ENCODE assay signal across 27 cellular contexts in genomic region chrX:9690046-9690445, GRCh38.
DNase-seq lines count a peak whose midpoint lies in the region; ATAC-seq, FAIRE-seq and TF ChIP-seq lines count a peak whose summit lies in the region.
"Had no signal": no experiment of that assay in that cellular context is flagged by ENCODE, and none has a peak within 500 bp of the region (broad histone marks: within the 10 kb centered on the region; RNA-seq: fewer than 3 reads in every experiment).

No MANE protein-coding gene starts in this region.

- H3K4me1 Mint-ChIP-seq in astrocyte (ENCODE audit: low read depth, unreplicated experiment): no peaks in the 10 kb centered on the region
- peaks cover 2% of the 10 kb centered on the region for H3K4me1 Mint-ChIP-seq in activated T-cell treated with anti-CD3 and anti-CD28 coated beads, Interleukin-2, amount 50 U/mL, for 4 hours (ENCODE audit: low read depth)
- peaks cover 10% of the 10 kb centered on the region for H3K4me1 Mint-ChIP-seq in T-helper 2 cell treated with Interferon-gamma antibody and Interleukin-4, amounts not matched to agents 5 μg/mL and 100 μg/mL, for 36 hours (ENCODE audit: low read depth)
- H3K4me1 Mint-ChIP-seq: CD14-positive monocyte had no signal

- no peak overlapping the region for H3K27ac Mint-ChIP-seq in astrocyte (ENCODE audit: unreplicated experiment)
- H3K27ac Mint-ChIP-seq in T-helper 2 cell treated with Interferon-gamma antibody and Interleukin-4, amounts not matched to agents 5 μg/mL and 100 μg/mL, for 36 hours: no peak overlapping the region
- H3K27ac Mint-ChIP-seq: CD4-positive, alpha-beta T cell had no signal

- no peaks in the 10 kb centered on the region for H4K20me1 ChIP-seq in astrocyte (ENCODE audit: insufficient read depth, low read length)

- H3K4me3 ChIP-seq in astrocyte (ENCODE audit: insufficient read depth, low read depth, low read length) (no peak overlapping the region), sigmoid colon (no peak overlapping the region), aorta (ENCODE audit: low read length in 2 of 2) (no peak overlapping the region)
- H3K4me3 ChIP-seq: A549; BLaER1 treated with 17β-estradiol and CSF1 and Interleukin-3, amounts not matched to agents 10 nM and 100 nM; GM12878; GM23248 had no signal

- no peak for TF ChIP-seq EP300 in sigmoid colon (IDR thresholded peaks at IDR 0.05)

- intact Hi-C loops in sigmoid colon (cut with DNase I) (loop anchor here (5.0 kb wide), 1 partner anchor 873 kb away; no protein-coding TSS in a partner anchor), aorta (cut with DNase I) (no loop called here)

- H3K4me1 ChIP-seq in astrocyte (ENCODE audit: insufficient read depth, low read length) (no peaks in the 10 kb centered on the region), sigmoid colon (no peaks in the 10 kb centered on the region), aorta (ENCODE audit: control insufficient read depth in 1 of 2, insufficient read depth in 2 of 2, low read length in 2 of 2) (no peaks in the 10 kb centered on the region)
- H3K4me1 ChIP-seq: A549, BE2C had no signal

- DNase-seq in LHCN-M2 (ENCODE audit: low read depth) (peak; percentile 12), astrocyte (ENCODE audit: low read depth) (no peak), myocyte (ENCODE audit: low read depth) (peak; percentile 32), sigmoid colon (peak; percentile 1), aorta (no peak)
- no peak for DNase-seq in activated T-cell treated with anti-CD3 and anti-CD28 coated beads, Interleukin-2, amount 50 U/mL, for 4 hours
- no peak for DNase-seq in T-helper 2 cell treated with Interferon-gamma antibody and Interleukin-4, amounts not matched to agents 5 μg/mL and 100 μg/mL, for 36 hours (ENCODE audit: low spot score)
- DNase-seq: 8988T; ACHN; AML-193; BE2C; CD4-positive, alpha-beta T cell; CD8-positive, alpha-beta memory T cell; DMS 273 treated with DMSO at 0.1 percent for 48 hours; DMS79; EL; GDM1; GM23248; H7; HCEC 1CT had no signal

- no peak overlapping the region for H3K9ac ChIP-seq in astrocyte (ENCODE audit: low read length)
- H3K9ac ChIP-seq: BLaER1 treated with 17β-estradiol and CSF1 and Interleukin-3, amounts not matched to agents 10 nM and 100 nM; GM23248 had no signal

- H3K9me3 ChIP-seq in astrocyte (ENCODE audit: insufficient read depth, low read depth, low read length) (no peaks in the 10 kb centered on the region), sigmoid colon (no peaks in the 10 kb centered on the region), aorta (ENCODE audit: control insufficient read depth, low read length) (no peaks in the 10 kb centered on the region)
- H3K9me3 ChIP-seq: A549; BE2C; BLaER1 treated with 17β-estradiol and CSF1 and Interleukin-3, amounts not matched to agents 10 nM and 100 nM had no signal

- no peaks in the 10 kb centered on the region for H3K79me2 ChIP-seq in astrocyte (ENCODE audit: insufficient read depth, low read length)

- no peaks in the 10 kb centered on the region for H3K9me3 Mint-ChIP-seq in astrocyte (ENCODE audit: unreplicated experiment)
- no peaks in the 10 kb centered on the region for H3K9me3 Mint-ChIP-seq in activated T-cell treated with anti-CD3 and anti-CD28 coated beads, Interleukin-2, amount 50 U/mL, for 4 hours
- H3K9me3 Mint-ChIP-seq in T-helper 2 cell treated with Interferon-gamma antibody and Interleukin-4, amounts not matched to agents 5 μg/mL and 100 μg/mL, for 36 hours: no peaks in the 10 kb centered on the region
- H3K9me3 Mint-ChIP-seq: CD14-positive monocyte; CD4-positive, alpha-beta T cell; CD8-positive, alpha-beta memory T cell had no signal

- H3K4me3 Mint-ChIP-seq in astrocyte (ENCODE audit: unreplicated experiment): no peak overlapping the region
- no peak overlapping the region for H3K4me3 Mint-ChIP-seq in activated T-cell treated with anti-CD3 and anti-CD28 coated beads, Interleukin-2, amount 50 U/mL, for 4 hours
- no peak overlapping the region for H3K4me3 Mint-ChIP-seq in T-helper 2 cell treated with Interferon-gamma antibody and Interleukin-4, amounts not matched to agents 5 μg/mL and 100 μg/mL, for 36 hours
- H3K4me3 Mint-ChIP-seq: CD14-positive monocyte; CD4-positive, alpha-beta T cell; CD8-positive, alpha-beta memory T cell had no signal

- TF ChIP-seq POLR2A in sigmoid colon (IDR thresholded peaks at IDR 0.05): no peak

- H3K27me3 ChIP-seq in astrocyte (ENCODE audit: insufficient read depth, low read length) (no peaks in the 10 kb centered on the region), sigmoid colon (no peaks in the 10 kb centered on the region), aorta (ENCODE audit: control insufficient read depth in 1 of 2, insufficient read depth in 2 of 2, low read length in 1 of 2) (no peaks in the 10 kb centered on the region)
- H3K27me3 ChIP-seq: BE2C; BLaER1 treated with 17β-estradiol and CSF1 and Interleukin-3, amounts not matched to agents 10 nM and 100 nM had no signal

- no peaks in the 10 kb centered on the region for H3K27me3 Mint-ChIP-seq in astrocyte (ENCODE audit: low read depth, unreplicated experiment)
- no peaks in the 10 kb centered on the region for H3K27me3 Mint-ChIP-seq in activated T-cell treated with anti-CD3 and anti-CD28 coated beads, Interleukin-2, amount 50 U/mL, for 4 hours (ENCODE audit: low read depth)
- no peaks in the 10 kb centered on the region for H3K27me3 Mint-ChIP-seq in T-helper 2 cell treated with Interferon-gamma antibody and Interleukin-4, amounts not matched to agents 5 μg/mL and 100 μg/mL, for 36 hours (ENCODE audit: low read depth)
- H3K27me3 Mint-ChIP-seq: CD4-positive, alpha-beta T cell had no signal

- WGBS in sigmoid colon, 2 donors: 94 to 96% methylated on average over 5 of the region's 5 CpGs
- WGBS in aorta, 2 donors: 95 to 96% methylated on average over 5 of the region's 5 CpGs

- H3K36me3 Mint-ChIP-seq in astrocyte (ENCODE audit: low read depth, unreplicated experiment): peaks cover 5% of the 10 kb centered on the region
- H3K36me3 Mint-ChIP-seq in activated T-cell treated with anti-CD3 and anti-CD28 coated beads, Interleukin-2, amount 50 U/mL, for 4 hours (ENCODE audit: insufficient read depth): peaks cover 31% of the 10 kb centered on the region
- peaks cover 32% of the 10 kb centered on the region for H3K36me3 Mint-ChIP-seq in T-helper 2 cell treated with Interferon-gamma antibody and Interleukin-4, amounts not matched to agents 5 μg/mL and 100 μg/mL, for 36 hours (ENCODE audit: low read depth)

- H3K4me2 ChIP-seq in astrocyte (ENCODE audit: low read length): no peak overlapping the region
- H3K4me2 ChIP-seq: A549; BLaER1 treated with 17β-estradiol and CSF1 and Interleukin-3, amounts not matched to agents 10 nM and 100 nM had no signal

- ATAC-seq in aorta (ENCODE audit: low FRiP score): no peak
- no peak for ATAC-seq in activated T-cell treated with anti-CD3 and anti-CD28 coated beads, Interleukin-2, amount 50 U/mL, for 4 hours
- ATAC-seq: A549, GM12878 had no signal

- H2AFZ ChIP-seq in astrocyte (ENCODE audit: low read depth, low read length): no peak overlapping the region
- H2AFZ ChIP-seq: GM23248 had no signal

- TF ChIP-seq CTCF in astrocyte (IDR thresholded peaks at IDR 0.05; ENCODE audit: insufficient read depth, low read depth, low read length) (no peak), sigmoid colon (IDR thresholded peaks at IDR 0.05) (no peak)

- peak; percentile 37 for FAIRE-seq in astrocyte (lab: Jason Lieb, UNC)
- FAIRE-seq: A549, D721Med, GM12878, GM19239, H1 had no signal

- no peaks in the 10 kb centered on the region for H3K36me3 ChIP-seq in astrocyte (ENCODE audit: insufficient read depth, low read length)
- H3K36me3 ChIP-seq in sigmoid colon: peaks cover 0 to 33% (median 0%) of the 10 kb centered on the region in 4 donors
- H3K36me3 ChIP-seq in aorta (ENCODE audit: control insufficient read depth in 1 of 2, insufficient read depth in 2 of 2, low read length in 1 of 2): peaks cover 0 to 6% of the 10 kb centered on the region in 2 donors
- H3K36me3 ChIP-seq: BE2C had no signal

- H3K27ac ChIP-seq in astrocyte (ENCODE audit: low read depth, low read length): no peak overlapping the region
- no peak overlapping the region for H3K27ac ChIP-seq in sigmoid colon
- no peak overlapping the region for H3K27ac ChIP-seq in aorta (ENCODE audit: low read depth in 1 of 2, low read length in 2 of 2)
- H3K27ac ChIP-seq: A549; BLaER1 treated with 17β-estradiol and CSF1 and Interleukin-3, amounts not matched to agents 10 nM and 100 nM; GM23248 had no signal

Comparison
In these comparisons a context has a peak if more than half of its experiments do, and no peak if none do; other contexts are left out.
1. DNase-seq: peak in LHCN-M2 (single experiment), myocyte (single experiment) and sigmoid colon (single experiment); none in astrocyte (single experiment), aorta (0 of 2), activated T-cell treated with anti-CD3 and anti-CD28 coated beads, Interleukin-2, amount 50 U/mL, for 4 hours (single experiment) and T-helper 2 cell treated with Interferon-gamma antibody and Interleukin-4, amounts not matched to agents 5 μg/mL and 100 μg/mL, for 36 hours (single experiment).